15 cellular contexts compared by ENCODE assay signal in the genomic region with DNA sequence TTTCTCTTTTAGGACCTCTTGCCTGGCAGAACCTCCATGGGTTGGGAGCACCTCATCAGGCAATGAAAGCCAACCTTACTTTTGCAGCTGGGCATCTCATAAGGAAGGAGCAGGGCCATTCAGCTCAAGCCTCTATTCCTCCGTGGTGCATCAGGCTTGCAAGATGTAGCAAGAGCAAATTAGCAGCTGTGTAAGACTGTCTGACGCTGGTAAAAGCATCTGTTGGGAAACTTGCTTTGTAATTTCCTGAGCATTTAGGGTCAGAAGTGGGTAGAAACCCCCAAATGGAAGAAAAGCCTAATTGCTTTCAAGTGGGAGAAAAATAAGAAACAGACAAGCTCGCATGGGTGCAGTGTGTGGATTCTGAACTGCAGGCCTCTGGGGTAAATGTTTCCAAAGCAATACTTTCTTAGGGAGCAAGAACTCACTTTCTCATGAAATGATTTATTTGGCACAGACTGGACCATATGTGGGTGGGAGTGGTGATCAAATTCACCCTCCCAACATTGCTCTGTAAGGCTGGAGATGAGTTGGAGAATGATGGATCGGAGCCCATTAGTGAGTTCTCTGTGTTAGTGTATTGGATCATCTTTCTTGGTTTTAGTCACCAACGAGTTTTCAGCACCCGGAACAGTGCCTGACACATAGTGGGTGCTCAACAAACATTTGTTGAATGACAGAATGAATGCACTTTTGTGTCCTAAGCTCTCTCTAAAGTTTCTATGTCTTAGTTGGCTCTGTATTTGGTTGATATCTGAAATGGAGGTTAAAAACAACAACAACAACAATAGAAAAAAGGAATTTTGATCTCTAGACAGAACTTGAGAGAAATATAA.
DNase-seq lines count a peak whose midpoint lies in the region; ATAC-seq and FAIRE-seq lines count a peak whose summit lies in the region.
"Had no signal": no experiment of that assay in that cellular context is flagged by ENCODE, and none has a peak within 500 bp of the region (broad histone marks: within the 10 kb centered on the region; RNA-seq: fewer than 3 reads in every experiment).

No MANE protein-coding gene starts in this region.

- H2BK5ac ChIP-seq in trophoblast cell (ENCODE audit: low read depth, low read length, poor library complexity): no peak overlapping the region

- no peak overlapping the region for H3K27ac ChIP-seq in trophoblast cell (ENCODE audit: low read depth, low read length)

- no peaks in the 10 kb centered on the region for H3K79me1 ChIP-seq in trophoblast cell (ENCODE audit: low read length)

- no CpG with 5 or more reads among the region's 6 CpGs for WGBS in trophoblast cell (ENCODE audit: extremely low coverage, insufficient coverage, insufficient read length)

- H4K12ac ChIP-seq in trophoblast cell (ENCODE audit: low read depth, low read length): no peak overlapping the region

- DNase-seq in EH (ENCODE audit: low read depth) (peak; percentile 80), LHCN-M2 (ENCODE audit: low read depth) (peak; percentile 62), sciatic nerve (ENCODE audit: low spot score) (no peak), trophoblast cell (no peak), superior temporal gyrus (ENCODE audit: extremely low spot score) (no peak)
- DNase-seq in stimulated activated CD8-positive, alpha-beta memory T cell treated with anti-CD3 and anti-CD28 coated beads, Interleukin-4, amount 100 ng/mL, for 48 hours: no peak
- DNase-seq: CD8-positive, alpha-beta T cell; GDM1; glutamatergic neuron; GOT3; natural killer cell; NCI-H2081 treated with DMSO at 0.1 percent for 48 hours had no signal

- H3K36me3 ChIP-seq in trophoblast cell (ENCODE audit: control insufficient read depth in 1 of 2, insufficient read depth in 2 of 2, low read length in 2 of 2): no peaks in the 10 kb centered on the region

- no peak overlapping the region for H2AFZ ChIP-seq in trophoblast cell (ENCODE audit: insufficient read depth, low read length, poor library complexity)

- no peak overlapping the region for H3K4ac ChIP-seq in trophoblast cell (ENCODE audit: low read depth, low read length)

- H4K8ac ChIP-seq in trophoblast cell (ENCODE audit: low read depth, low read length): no peak overlapping the region

- H3K4me2 ChIP-seq in trophoblast cell (ENCODE audit: low read length): no peak overlapping the region

- H2BK120ac ChIP-seq in trophoblast cell (ENCODE audit: insufficient read depth, low read length, poor library complexity): no peak overlapping the region

- no peak overlapping the region for H2BK12ac ChIP-seq in trophoblast cell (ENCODE audit: low read length)

- H3K27me3 ChIP-seq in trophoblast cell (ENCODE audit: insufficient read depth, low read length): no peaks in the 10 kb centered on the region

- H2AK5ac ChIP-seq in trophoblast cell (ENCODE audit: low read length): no peak overlapping the region

- no peak overlapping the region for H3K18ac ChIP-seq in trophoblast cell (ENCODE audit: low read length)

- H3K23ac ChIP-seq in trophoblast cell (ENCODE audit: low read length): no peak overlapping the region

- no peak overlapping the region for H3K9ac ChIP-seq in trophoblast cell (ENCODE audit: low read length)

- ATAC-seq in sciatic nerve: peak; percentile 80
- no peak for ATAC-seq in HG02938 (IDR thresholded peaks at IDR 0.05; ENCODE audit: unreplicated experiment)
- ATAC-seq: CD8-positive, alpha-beta T cell; natural killer cell had no signal

- no peak overlapping the region for H3K14ac ChIP-seq in trophoblast cell (ENCODE audit: low read length)

- intact Hi-C loops in sciatic nerve (cut with DNase I): no loop called here

- no peaks in the 10 kb centered on the region for H3K9me3 ChIP-seq in trophoblast cell (ENCODE audit: insufficient read depth, low read depth, low read length)

- peaks cover 0 to 2% of the 10 kb centered on the region in 2 experiments for H3K4me1 ChIP-seq in trophoblast cell (ENCODE audit: control insufficient read depth in 1 of 2, insufficient read depth in 2 of 2, low read length in 2 of 2)

- no peak overlapping the region for H3K4me3 ChIP-seq in trophoblast cell (ENCODE audit: low read depth, low read length)

- FAIRE-seq in endometrium (lab: Jason Lieb, UNC): peak; percentile 46
- FAIRE-seq: GM18507 had no signal

- no peak overlapping the region for H4K91ac ChIP-seq in trophoblast cell (ENCODE audit: low read depth, low read length)

- no peaks in the 10 kb centered on the region for H3K79me2 ChIP-seq in trophoblast cell (ENCODE audit: control insufficient read depth, insufficient read depth, low read length, poor library complexity)

Comparison
In these comparisons a context has a peak if more than half of its experiments do, and no peak if none do; other contexts are left out.
1. DNase-seq: peak in EH (single experiment) and LHCN-M2 (single experiment); none in sciatic nerve (single experiment), trophoblast cell (0 of 2), stimulated activated CD8-positive, alpha-beta memory T cell treated with anti-CD3 and anti-CD28 coated beads, Interleukin-4, amount 100 ng/mL, for 48 hours (single experiment) and superior temporal gyrus (single experiment).